Comparison of ENCODE assay signal across 26 cellular contexts in the genomic region with DNA sequence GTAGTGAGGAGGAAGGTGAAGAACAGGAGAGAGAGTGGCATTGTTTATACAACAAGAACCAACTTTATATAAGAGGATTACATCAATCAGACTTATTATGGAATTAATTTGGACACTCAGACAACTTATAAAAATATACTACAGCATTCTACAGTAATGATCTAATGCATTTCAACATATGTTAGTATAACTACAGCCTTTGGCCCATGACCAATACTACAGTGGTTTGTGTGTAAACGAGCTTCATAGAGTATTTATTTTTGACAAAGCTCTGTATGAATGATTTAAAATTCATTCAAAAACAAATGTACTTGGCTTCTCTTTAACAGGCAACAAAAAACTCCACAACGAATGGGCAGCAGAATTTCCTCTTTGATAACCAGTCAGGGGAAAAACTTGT.
DNase-seq lines count a peak whose midpoint lies in the region; ATAC-seq and TF ChIP-seq lines count a peak whose summit lies in the region.
"Had no signal": no experiment of that assay in that cellular context is flagged by ENCODE, and none has a peak within 500 bp of the region (broad histone marks: within the 10 kb centered on the region; RNA-seq: fewer than 3 reads in every experiment).

No MANE protein-coding gene starts in this region.

- no peak; the same call in 1 of the 2 replicates for ATAC-seq in PC-3
- ATAC-seq: CD8-positive, alpha-beta T cell; lower lobe of right lung; SK-N-SH treated with all-trans-retinoic acid at 6 μM for 48 hours had no signal

- BruUV-seq in PC-3 (replicated peaks; lab: Mats Ljungman, UMichigan), result no TSS peak

- peaks cover 2% of the 10 kb centered on the region for H3K79me1 ChIP-seq in neuronal stem cell (ENCODE audit: low read depth, low read length)

- H3K4me1 ChIP-seq in PC-3 (ENCODE audit: insufficient read depth, low read length), result no peaks in the 10 kb centered on the region
- H3K4me1 ChIP-seq in neuronal stem cell (ENCODE audit: control insufficient read depth in 2 of 2, insufficient read depth in 1 of 2, low read depth in 1 of 2, low read length in 2 of 2), result peaks cover 22 to 47% of the 10 kb centered on the region in 2 donors

- no peaks in the 10 kb centered on the region for H3F3A ChIP-seq in PC-3 (ENCODE audit: low read length, unreplicated experiment)

- no peak overlapping the region for H2BK12ac ChIP-seq in neuronal stem cell (ENCODE audit: low read length)

- no peak overlapping the region for H4K8ac ChIP-seq in neuronal stem cell (ENCODE audit: low read depth, low read length)

- no peak overlapping the region for H3K23ac ChIP-seq in neuronal stem cell (ENCODE audit: low read depth, low read length, poor library complexity)

- H2AK5ac ChIP-seq in neuronal stem cell (ENCODE audit: low read depth, low read length), result no peak overlapping the region

- DNase-seq in DMS 273 (lab: John Stamatoyannopoulos, UW; ENCODE audit: unreplicated experiment) (peak; percentile 65), DMS 273 treated with DMSO at 0.1 percent for 48 hours (lab: John Stamatoyannopoulos, UW) (no peak), PC-3 (peak; percentile 13), fibroblast of mammary gland (ENCODE audit: low read depth) (peak; percentile 57), osteocyte (ENCODE audit: extremely low spot score, unreplicated experiment) (no peak), GM13976 (ENCODE audit: low spot score) (no peak), neuronal stem cell (ENCODE audit: low spot score) (no peak)
- DNase-seq in activated T-cell treated with anti-CD3 and anti-CD28 coated beads, Interleukin-2, amount 50 U/mL, for 48 hours, result no peak
- DNase-seq: activated CD8-positive, alpha-beta memory T cell treated with anti-CD3 and anti-CD28 coated beads, Interleukin-2, amount 50 U/mL, for 4 hours; activated naive CD8-positive, alpha-beta T cell treated with anti-CD3 and anti-CD28 coated beads for 36 hours; AML-193; CD8-positive, alpha-beta T cell; DND-41; kidney; lower lobe of right lung; NCI-H2107; NCI-H510A treated with DMSO at 0.1 percent for 48 hours; small intestine; stimulated activated CD4-positive, alpha-beta T cell treated with anti-CD3 and anti-CD28 coated beads, Interleukin-4, amount 100 ng/mL, for 24 hours; stimulated activated naive CD4-positive, alpha-beta T cell treated with Interleukin-2 at 50 U/mL for 16 hours had no signal

- no peak overlapping the region for H3K27ac ChIP-seq in PC-3 (ENCODE audit: low read length)
- no peak overlapping the region for H3K27ac ChIP-seq in neuronal stem cell (replicated peaks; ENCODE audit: low read length)
- H3K27ac ChIP-seq: 22Rv1, coronary artery, lower lobe of right lung, neutrophil, thoracic aorta had no signal

- no peaks in the 10 kb centered on the region for H4K20me1 ChIP-seq in PC-3 (ENCODE audit: low read length)

- no peak overlapping the region for H3K18ac ChIP-seq in neuronal stem cell (ENCODE audit: low read length)

- in situ Hi-C loops in GM13976 (cut with MboI; ENCODE audit: low sequenced_read_pairs, unreplicated experiment), result no loop called here

- H3K4me2 ChIP-seq in PC-3 (ENCODE audit: low read length) (no peak overlapping the region), neuronal stem cell (ENCODE audit: insufficient read depth, low read length, poor library complexity, severe bottlenecking) (no peak overlapping the region)

- POLR2A ChIA-PET in PC-3 (lab: Charles Lee; ENCODE audit: unreplicated experiment), result no interaction called here

- CTCF ChIA-PET in PC-3 (lab: Charles Lee), result no interaction called here

- H3K27me3 ChIP-seq in PC-3 (ENCODE audit: low read length) (no peaks in the 10 kb centered on the region), neuronal stem cell (ENCODE audit: control insufficient read depth in 3 of 3, insufficient read depth in 3 of 3, low read depth in 1 of 3, low read length in 3 of 3) (no peaks in the 10 kb centered on the region)

- no peak overlapping the region for H3K4ac ChIP-seq in neuronal stem cell (ENCODE audit: low read length)

- intact Hi-C loops in PC-3 (cut with micrococcal nuclease), result no loop called here

- H3K36me3 ChIP-seq in PC-3 (ENCODE audit: low read depth, low read length) (no peaks in the 10 kb centered on the region), neuronal stem cell (replicated peaks in 1 of 2; ENCODE audit: control insufficient read depth in 2 of 2, insufficient read depth in 2 of 2, low read length in 2 of 2) (peaks cover 2 to 61% of the 10 kb centered on the region in 2 donors)
- H3K36me3 ChIP-seq: lower lobe of right lung, neutrophil, thoracic aorta had no signal

- H2BK15ac ChIP-seq in neuronal stem cell (ENCODE audit: low read length), result no peak overlapping the region

- H4K91ac ChIP-seq in neuronal stem cell (ENCODE audit: low read depth, low read length, poor library complexity), result no peak overlapping the region

- no peak overlapping the region for H3K4me3 Mint-ChIP-seq in osteocyte (ENCODE audit: unreplicated experiment)
- H3K4me3 Mint-ChIP-seq: activated naive CD8-positive, alpha-beta T cell treated with anti-CD3 and anti-CD28 coated beads for 36 hours; CD8-positive, alpha-beta T cell had no signal

- peaks cover 2% of the 10 kb centered on the region for H3K36me3 Mint-ChIP-seq in osteocyte (ENCODE audit: unreplicated experiment)
- H3K36me3 Mint-ChIP-seq: activated naive CD8-positive, alpha-beta T cell treated with anti-CD3 and anti-CD28 coated beads for 36 hours; CD8-positive, alpha-beta T cell had no signal

- H3K79me2 ChIP-seq in PC-3 (ENCODE audit: low read length), result no peaks in the 10 kb centered on the region

- no peaks in the 10 kb centered on the region for H3K9me3 ChIP-seq in PC-3 (ENCODE audit: low read length)
- H3K9me3 ChIP-seq in neuronal stem cell (replicated peaks in 1 of 2; ENCODE audit: control insufficient read depth in 2 of 2, insufficient read depth in 1 of 2, low read depth in 1 of 2, low read length in 2 of 2), result no peaks in the 10 kb centered on the region
- H3K9me3 ChIP-seq: lower lobe of right lung, neutrophil, thoracic aorta had no signal

- H2AFZ ChIP-seq in PC-3 (ENCODE audit: low read length), result no peak overlapping the region
- no peak overlapping the region for H2AFZ ChIP-seq in neuronal stem cell (ENCODE audit: low read length)

- no peaks in the 10 kb centered on the region for H3K9me3 Mint-ChIP-seq in osteocyte (ENCODE audit: unreplicated experiment)
- H3K9me3 Mint-ChIP-seq: activated naive CD8-positive, alpha-beta T cell treated with anti-CD3 and anti-CD28 coated beads for 36 hours; brain; CD8-positive, alpha-beta T cell had no signal

- TF ChIP-seq CTCF in PC-3 (conservative IDR thresholded peaks at IDR 0.05; ENCODE audit: low read depth, low read length), result no peak
- TF ChIP-seq CTCF in fibroblast of mammary gland (conservative IDR thresholded peaks at IDR 0.05; ENCODE audit: control insufficient read depth, insufficient read depth, low read depth, low read length), result no peak
- no peak for TF ChIP-seq CTCF in osteocyte (IDR thresholded peaks at IDR 0.05)
- TF ChIP-seq CTCF in GM13976 (IDR thresholded peaks at IDR 0.05; ENCODE audit: borderline replicate concordance, control extremely low read depth, extremely low read depth, insufficient read depth, missing control alignments), result no peak

- peak overlapping the region; percentile 36 for H3K27ac Mint-ChIP-seq in osteocyte (ENCODE audit: unreplicated experiment)
- H3K27ac Mint-ChIP-seq: activated naive CD8-positive, alpha-beta T cell treated with anti-CD3 and anti-CD28 coated beads for 36 hours; CD8-positive, alpha-beta T cell had no signal

- peaks cover 28% of the 10 kb centered on the region for H3K4me1 Mint-ChIP-seq in osteocyte (ENCODE audit: unreplicated experiment)
- H3K4me1 Mint-ChIP-seq: activated naive CD8-positive, alpha-beta T cell treated with anti-CD3 and anti-CD28 coated beads for 36 hours had no signal

- no peaks in the 10 kb centered on the region for H3K9me2 ChIP-seq in PC-3 (replicated peaks; ENCODE audit: low read length)

- no CpG with 5 or more reads among the region's 2 CpGs for WGBS in neuronal stem cell (ENCODE audit: extremely low coverage in 2 of 2, insufficient read length in 2 of 2, insufficient replicate concordance in 1 of 2), 2 donors

- H2BK120ac ChIP-seq in neuronal stem cell (ENCODE audit: low read depth, low read length), result no peak overlapping the region

- H3K27me3 Mint-ChIP-seq in osteocyte (ENCODE audit: unreplicated experiment), result no peaks in the 10 kb centered on the region
- H3K27me3 Mint-ChIP-seq: brain had no signal

- H2BK5ac ChIP-seq in neuronal stem cell (ENCODE audit: low read length), result no peak overlapping the region

- H3K14ac ChIP-seq in neuronal stem cell (ENCODE audit: low read length), result no peak overlapping the region

- no peak overlapping the region for H3K4me3 ChIP-seq in PC-3 (ENCODE audit: low read length)
- no peak overlapping the region for H3K4me3 ChIP-seq in fibroblast of mammary gland (ENCODE audit: control insufficient read depth, low read depth, low read length)
- H3K4me3 ChIP-seq in neuronal stem cell (ENCODE audit: low read length in 2 of 2), result no peak overlapping the region
- H3K4me3 ChIP-seq: coronary artery, lower lobe of right lung, thoracic aorta had no signal

- H3K9ac ChIP-seq in PC-3 (ENCODE audit: low read length) (no peak overlapping the region), neuronal stem cell (ENCODE audit: low read depth, low read length, poor library complexity) (no peak overlapping the region)

Comparison
In these comparisons a context has a peak if more than half of its experiments do, and no peak if none do; other contexts are left out.
1. DNase-seq: peak in DMS 273 (single experiment), PC-3 (single experiment) and fibroblast of mammary gland (single experiment); none in DMS 273 treated with DMSO at 0.1 percent for 48 hours (single experiment), osteocyte (single experiment), activated T-cell treated with anti-CD3 and anti-CD28 coated beads, Interleukin-2, amount 50 U/mL, for 48 hours (0 of 2), GM13976 (single experiment) and neuronal stem cell (single experiment).